In genomic region chr3:132722165-132723023, GRCh38 we compare ENCODE assay signal across 8 cellular contexts. TPM values are rescaled to one million over a fixed set of nuclear protein-coding genes. Genes with fewer than 3 reads are reported as not detected.
DNase-seq lines count a peak whose midpoint lies in the region; ATAC-seq and TF ChIP-seq lines count a peak whose summit lies in the region.

A gene with protein sequence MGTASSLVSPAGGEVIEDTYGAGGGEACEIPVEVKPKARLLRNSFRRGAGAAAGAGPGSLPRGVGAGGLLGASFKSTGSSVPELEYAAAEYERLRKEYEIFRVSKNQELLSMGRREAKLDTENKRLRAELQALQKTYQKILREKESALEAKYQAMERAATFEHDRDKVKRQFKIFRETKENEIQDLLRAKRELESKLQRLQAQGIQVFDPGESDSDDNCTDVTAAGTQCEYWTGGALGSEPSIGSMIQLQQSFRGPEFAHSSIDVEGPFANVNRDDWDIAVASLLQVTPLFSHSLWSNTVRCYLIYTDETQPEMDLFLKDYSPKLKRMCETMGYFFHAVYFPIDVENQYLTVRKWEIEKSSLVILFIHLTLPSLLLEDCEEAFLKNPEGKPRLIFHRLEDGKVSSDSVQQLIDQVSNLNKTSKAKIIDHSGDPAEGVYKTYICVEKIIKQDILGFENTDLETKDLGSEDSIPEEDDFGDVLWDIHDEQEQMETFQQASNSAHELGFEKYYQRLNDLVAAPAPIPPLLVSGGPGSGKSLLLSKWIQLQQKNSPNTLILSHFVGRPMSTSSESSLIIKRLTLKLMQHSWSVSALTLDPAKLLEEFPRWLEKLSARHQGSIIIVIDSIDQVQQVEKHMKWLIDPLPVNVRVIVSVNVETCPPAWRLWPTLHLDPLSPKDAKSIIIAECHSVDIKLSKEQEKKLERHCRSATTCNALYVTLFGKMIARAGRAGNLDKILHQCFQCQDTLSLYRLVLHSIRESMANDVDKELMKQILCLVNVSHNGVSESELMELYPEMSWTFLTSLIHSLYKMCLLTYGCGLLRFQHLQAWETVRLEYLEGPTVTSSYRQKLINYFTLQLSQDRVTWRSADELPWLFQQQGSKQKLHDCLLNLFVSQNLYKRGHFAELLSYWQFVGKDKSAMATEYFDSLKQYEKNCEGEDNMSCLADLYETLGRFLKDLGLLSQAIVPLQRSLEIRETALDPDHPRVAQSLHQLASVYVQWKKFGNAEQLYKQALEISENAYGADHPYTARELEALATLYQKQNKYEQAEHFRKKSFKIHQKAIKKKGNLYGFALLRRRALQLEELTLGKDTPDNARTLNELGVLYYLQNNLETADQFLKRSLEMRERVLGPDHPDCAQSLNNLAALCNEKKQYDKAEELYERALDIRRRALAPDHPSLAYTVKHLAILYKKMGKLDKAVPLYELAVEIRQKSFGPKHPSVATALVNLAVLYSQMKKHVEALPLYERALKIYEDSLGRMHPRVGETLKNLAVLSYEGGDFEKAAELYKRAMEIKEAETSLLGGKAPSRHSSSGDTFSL (N-terminal part only) (minus strand): TSS chr3:132722409. CDS start chr3:132722355, 54 bp downstream.

- peak within 1 kb of the TSS; percentile 90 for H3K9ac ChIP-seq in BLaER1

- peaks cover 11% of the 10 kb centered on the region; the same call in 1 of the 2 replicates for H4K20me1 ChIP-seq in BLaER1

- ATAC-seq in GM19328 (IDR thresholded peaks at IDR 0.05; ENCODE audit: unreplicated experiment) (peak; percentile 80), HG03469 (IDR thresholded peaks at IDR 0.05; ENCODE audit: unreplicated experiment) (peak; percentile 67), left lung (peak; percentile 91)

- DNase-seq in NCI-H526 treated with DMSO at 0.1 percent for 48 hours (lab: John Stamatoyannopoulos, UW) (peak; percentile 92), cortex of kidney (lab: John Stamatoyannopoulos, UW) (peak; percentile 26), left lung (peak; percentile 99)
- DNase-seq in activated CD4-positive, alpha-beta T cell treated with anti-CD3 and anti-CD28 coated beads, Interleukin-2, amount 50 U/mL, for 1 hour = peak; percentile 98
- peak; percentile 98 for DNase-seq in stimulated activated CD4-positive, alpha-beta T cell treated with anti-CD3 and anti-CD28 coated beads, Interleukin-4, amount 100 ng/mL, for 1 hour

- peak within 1 kb of the TSS; percentile 92 for H3K4me3 ChIP-seq in BLaER1
- H3K4me3 ChIP-seq in left lung = peak within 1 kb of the TSS; percentile 77 to 89

- TF ChIP-seq CTCF in left lung (IDR thresholded peaks at IDR 0.05) = peak in 1 of 2 donors; percentile 1

- H3K4me1 ChIP-seq in BLaER1 = peaks cover 29% of the 10 kb centered on the region
- H3K4me1 ChIP-seq in left lung = peaks cover 13 to 35% of the 10 kb centered on the region in 2 donors

- H3K27ac ChIP-seq in BLaER1 (peak within 1 kb of the TSS; percentile 82), left lung (peak within 1 kb of the TSS; percentile 92 to 93)

- peak within 1 kb of the TSS; percentile 93 for H3K4me2 ChIP-seq in BLaER1

- H3K9me3 ChIP-seq in BLaER1 = no peaks in the 10 kb centered on the region
- H3K9me3 ChIP-seq in left lung = no peaks in the 10 kb centered on the region

- intact Hi-C loops in left lung (cut with DNase I) = no loop called here

- H3K36me3 ChIP-seq in BLaER1 (peaks cover 17% of the 10 kb centered on the region), left lung (peaks cover 0 to 15% of the 10 kb centered on the region in 2 donors)

- H3K27me3 ChIP-seq in BLaER1 = no peaks in the 10 kb centered on the region
- no peaks in the 10 kb centered on the region for H3K27me3 ChIP-seq in left lung

RNA-seq across cellular contexts. Expression of the gene that starts here (rescaled TPM):
- 10 to 100 TPM; 20.6 to 22.7 TPM for total RNA-seq in left lung

Comparison
In these comparisons a context has a peak if more than half of its experiments do, and no peak if none do; other contexts are left out.
1. Peak in every context shown above with its lines: DNase-seq, ATAC-seq, H3K4me3 ChIP-seq and H3K27ac ChIP-seq.
2. DNase-seq: peak in every context shown above with its lines; median percentile 99 in left lung; 98 in activated CD4-positive, alpha-beta T cell treated with anti-CD3 and anti-CD28 coated beads, Interleukin-2, amount 50 U/mL, for 1 hour; 98 in stimulated activated CD4-positive, alpha-beta T cell treated with anti-CD3 and anti-CD28 coated beads, Interleukin-4, amount 100 ng/mL, for 1 hour; 92 in NCI-H526 treated with DMSO at 0.1 percent for 48 hours; 26 in cortex of kidney.